In genomic region chr12:105301696-105302095, GRCh38 we compare ENCODE assay signal across 22 cellular contexts.
"Had no signal": no experiment of that assay in that cellular context is flagged by ENCODE, and none has a peak within 500 bp of the region (broad histone marks: within the 10 kb centered on the region; RNA-seq: fewer than 3 reads in every experiment).

No MANE protein-coding gene starts in this region.

- H3K4me1 ChIP-seq: esophagus muscularis mucosa, foreskin keratinocyte, gastroesophageal sphincter, heart left ventricle, left lung, lower lobe of right lung had no signal

- H3K9me3 ChIP-seq: esophagus muscularis mucosa, gastroesophageal sphincter had no signal

- ATAC-seq: foreskin keratinocyte, gastroesophageal sphincter, heart left ventricle, left lung, left ventricle myocardium superior, lower lobe of right lung had no signal

- H3K27me3 ChIP-seq: esophagus muscularis mucosa, foreskin keratinocyte, gastroesophageal sphincter, heart left ventricle, hepatocyte, left lung had no signal

- H3K79me2 ChIP-seq: hepatocyte had no signal

- H3K36me3 ChIP-seq: esophagus muscularis mucosa, gastroesophageal sphincter, heart left ventricle, left lung, lower lobe of right lung had no signal

- H3K27ac ChIP-seq: coronary artery, dorsolateral prefrontal cortex, esophagus muscularis mucosa, foreskin keratinocyte, gastroesophageal sphincter, heart left ventricle, hepatocyte, left lung, lower lobe of right lung had no signal

- H3K4me3 ChIP-seq: coronary artery, dorsolateral prefrontal cortex, esophagus muscularis mucosa, gastroesophageal sphincter, heart left ventricle, hepatocyte, left lung, lower lobe of right lung had no signal

- H3K4me2 ChIP-seq: hepatocyte had no signal

- FAIRE-seq: endothelial cell of umbilical vein, frontal cortex, kidney had no signal

- H2AFZ ChIP-seq: hepatocyte had no signal

- DNase-seq: dermis blood vessel endothelial cell; dorsolateral prefrontal cortex; effector CD4-positive, alpha-beta T cell; effector memory CD4-positive, alpha-beta T cell; foreskin keratinocyte; heart left ventricle; hypothalamus; immature natural killer cell; islet precursor cell; kidney; kidney glomerular epithelial cell; left lung; left ventricle myocardium superior; lower lobe of right lung; mesendoderm; midbrain had no signal
